Comparison of ENCODE assay signal across 8 cellular contexts in the genomic region with DNA sequence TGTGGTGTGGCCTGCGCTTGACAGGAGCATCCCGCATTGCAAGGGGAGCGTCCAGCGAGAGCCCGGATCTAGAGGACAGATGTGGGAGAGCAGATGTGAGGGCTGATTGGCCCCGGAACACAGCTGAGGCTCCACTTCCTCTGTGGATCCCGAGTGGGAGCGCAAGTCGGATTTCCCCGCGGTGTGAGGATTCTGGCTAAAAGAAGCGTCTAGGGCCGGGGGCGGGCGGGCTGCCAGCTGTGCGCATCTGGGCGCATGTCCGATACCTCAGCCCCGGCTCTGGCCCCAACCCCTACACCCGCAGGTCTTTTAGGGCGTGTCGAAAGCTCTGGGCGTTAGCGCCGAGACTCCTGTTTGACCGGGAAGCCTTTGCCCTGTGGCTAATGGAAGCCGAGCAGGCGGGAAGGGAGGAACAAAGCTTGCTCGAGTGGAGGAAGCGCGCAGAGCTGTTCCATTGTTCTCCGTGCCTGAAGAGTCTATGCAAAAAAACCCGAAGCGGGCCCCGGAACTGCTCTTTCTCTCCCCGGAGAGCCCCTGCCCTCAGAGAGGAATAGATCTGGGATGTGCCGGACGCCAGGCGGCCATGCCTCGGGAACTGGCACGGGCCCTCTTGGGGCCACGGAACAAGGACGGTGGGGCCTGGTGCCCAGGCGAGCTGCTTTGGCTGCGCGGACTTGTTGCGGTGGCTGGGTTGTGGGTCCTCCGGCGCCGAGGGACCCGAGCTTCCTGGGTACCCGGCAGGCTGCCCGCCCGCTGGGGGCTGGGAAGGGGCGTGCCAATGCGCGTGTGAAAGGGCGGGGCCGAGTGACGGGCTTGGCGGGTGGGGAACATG.
DNase-seq lines count a peak whose midpoint lies in the region; FAIRE-seq and TF ChIP-seq lines count a peak whose summit lies in the region.
"Had no signal": no experiment of that assay in that cellular context is flagged by ENCODE, and none has a peak within 500 bp of the region (broad histone marks: within the 10 kb centered on the region; RNA-seq: fewer than 3 reads in every experiment).

No MANE protein-coding gene starts in this region.

- H4K20me1 ChIP-seq in H9 (ENCODE audit: control insufficient read depth, insufficient read depth, insufficient read length) = no peaks in the 10 kb centered on the region

- H3K23ac ChIP-seq in H9 (ENCODE audit: insufficient read length, low read depth, low read length) = no peak overlapping the region

- H3K14ac ChIP-seq in H9 (ENCODE audit: insufficient read depth, low read length) = peak overlapping the region; percentile 77; the same call in 1 of the 2 replicates

- H2AK5ac ChIP-seq in H9 (ENCODE audit: insufficient read length, low read length) = no peak overlapping the region

- no peak overlapping the region for H2BK5ac ChIP-seq in H9 (ENCODE audit: insufficient read length, low read length)

- H2BK12ac ChIP-seq in H9 (ENCODE audit: insufficient read length, low read depth, low read length) = no peak overlapping the region

- H4K91ac ChIP-seq in H9 (ENCODE audit: insufficient read length, low read depth, low read length) = no peak overlapping the region

- H3K4ac ChIP-seq in H9 (ENCODE audit: low read depth, low read length) = no peak overlapping the region

- H3K18ac ChIP-seq in H9 (ENCODE audit: insufficient read length, low read depth, low read length) = peak overlapping the region; percentile 68

- H3K9ac ChIP-seq in H9 (ENCODE audit: extremely low read depth, insufficient read length, low read length) = no peak overlapping the region

- H3K4me1 ChIP-seq in H9 (ENCODE audit: insufficient read depth, low read length) (peaks cover 6% of the 10 kb centered on the region), suprapubic skin (peaks cover 39% of the 10 kb centered on the region)

- H3T11ph ChIP-seq in H9 (ENCODE audit: low read length) = no peak overlapping the region

- H2AFZ ChIP-seq in H9 (ENCODE audit: low read length) = no peak overlapping the region

- no peak overlapping the region for H4K5ac ChIP-seq in H9 (ENCODE audit: insufficient read length, low read depth, low read length)

- H3K9me3 ChIP-seq in H9 (ENCODE audit: control insufficient read depth, low read depth, low read length) (no peaks in the 10 kb centered on the region), suprapubic skin (no peaks in the 10 kb centered on the region)

- H3K4me2 ChIP-seq in H9 (ENCODE audit: insufficient read depth, insufficient read length, low read length) = peak overlapping the region; percentile 80

- H3K27ac Mint-ChIP-seq in H9 = peak overlapping the region in 1 of 3 experiments; percentile 85; a peak in 1 of 7 replicates
- H3K27ac Mint-ChIP-seq: T-helper 1 cell treated with Interleukin-12 subunit alpha and Interleukin-12 subunit beta and Interleukin-4 antibody, amounts not matched to agents 30 μg/mL and 1 μg/mL, for 36 hours had no signal

- H2BK15ac ChIP-seq in H9 (ENCODE audit: low read depth, low read length) = no peak overlapping the region

- no peak for TF ChIP-seq EP300 in suprapubic skin (IDR thresholded peaks at IDR 0.05)

- peaks cover 5% of the 10 kb centered on the region; the same call in 1 of the 2 replicates for H3K27me3 ChIP-seq in H9 (ENCODE audit: insufficient read depth, low read length)
- peaks cover 2% of the 10 kb centered on the region for H3K27me3 ChIP-seq in suprapubic skin

- H3K4me3 Mint-ChIP-seq in H9 = peak overlapping the region; percentile 78 to 93
- H3K4me3 Mint-ChIP-seq: T-helper 1 cell treated with Interleukin-12 subunit alpha and Interleukin-12 subunit beta and Interleukin-4 antibody, amounts not matched to agents 30 μg/mL and 1 μg/mL, for 36 hours had no signal

- H3K4me1 Mint-ChIP-seq in H9 = peaks cover 29 to 44% of the 10 kb centered on the region in 2 experiments

- H3K27me3 Mint-ChIP-seq in H9 (ENCODE audit: low read depth) = peaks cover 65% of the 10 kb centered on the region

- peak overlapping the region; percentile 18 for H3K4me3 ChIP-seq in lower leg skin (ENCODE audit: low read depth, poor library complexity, severe bottlenecking)
- H3K4me3 ChIP-seq in suprapubic skin = peak overlapping the region; percentile 53

- no CpG with 5 or more reads among the region's 61 CpGs for WGBS in H9 (ENCODE audit: extremely low coverage, insufficient read length, low lambda C conversion rate)
- 13 to 15% methylated on average over 48 to 61 of the region's 61 CpGs for WGBS in lower leg skin, 2 donors
- 28% methylated on average over 21 of the region's 61 CpGs for WGBS in suprapubic skin

- no peaks in the 10 kb centered on the region for H3K79me1 ChIP-seq in H9 (ENCODE audit: insufficient read depth, low read depth, low read length, poor library complexity, severe bottlenecking)

- no peaks in the 10 kb centered on the region for H3K36me3 ChIP-seq in suprapubic skin

- TF ChIP-seq POLR2A in lower leg skin (IDR thresholded peaks at IDR 0.05) (no peak), suprapubic skin (IDR thresholded peaks at IDR 0.05) (no peak), GM12892 (IDR thresholded peaks at IDR 0.05; ENCODE audit: low read depth, low read length) (no peak)

- no peaks in the 10 kb centered on the region; the same call in 1 of the 2 replicates for H3K79me2 ChIP-seq in H9 (ENCODE audit: insufficient read depth, low read length)

- no peak overlapping the region for H3K56ac ChIP-seq in H9 (ENCODE audit: insufficient read length, low read depth, low read length)

- peaks cover 34% of the 10 kb centered on the region for H3K23me2 ChIP-seq in H9 (ENCODE audit: insufficient read length, low read depth, low read length, poor library complexity, severe bottlenecking)

- no peak overlapping the region for H2BK120ac ChIP-seq in H9 (ENCODE audit: low read depth, low read length, poor library complexity, severe bottlenecking)

- no peaks in the 10 kb centered on the region for H3K9me3 Mint-ChIP-seq in H9
- H3K9me3 Mint-ChIP-seq: T-helper 1 cell treated with Interleukin-12 subunit alpha and Interleukin-12 subunit beta and Interleukin-4 antibody, amounts not matched to agents 30 μg/mL and 1 μg/mL, for 36 hours had no signal

- TF ChIP-seq CTCF in H9 (conservative IDR thresholded peaks at IDR 0.05) (no peak), lower leg skin (IDR thresholded peaks at IDR 0.05) (no peak), suprapubic skin (IDR thresholded peaks at IDR 0.05) (no peak)

- no peak overlapping the region for H2BK20ac ChIP-seq in H9 (ENCODE audit: low read depth, low read length, poor library complexity, severe bottlenecking)

- H3K36me3 Mint-ChIP-seq in H9 (ENCODE audit: insufficient read depth in 1 of 3, low read depth in 3 of 3) = peaks cover 0 to 3% (median 0%) of the 10 kb centered on the region in 3 experiments; a peak in 3 of 7 replicates

- FAIRE-seq in GM12892 (lab: Jason Lieb, UNC) = no peak

- intact Hi-C loops in lower leg skin (cut with DNase I; ENCODE audit: low total_unique reads) = loop anchor here (10.0 kb wide), 1 partner anchor 55 kb away; no protein-coding TSS in a partner anchor

- no peak overlapping the region for H4K8ac ChIP-seq in H9 (replicated peaks; ENCODE audit: insufficient read length, low read depth, low read length)

- DNase-seq in H9 (peak; percentile 88), NCI-H526 treated with DMSO at 0.1 percent for 48 hours (lab: John Stamatoyannopoulos, UW) (peak; percentile 66), ecto neural progenitor cell (ENCODE audit: low spot score) (peak; percentile 89), lower leg skin (ENCODE audit: low spot score in 2 of 2) (peak; percentile 83 to 96), suprapubic skin (ENCODE audit: low spot score in 2 of 2) (peak; percentile 87 to 91), T-helper 9 cell (no peak), GM12892 (ENCODE audit: insufficient read length) (no peak)

- H3K27ac ChIP-seq in H9 (ENCODE audit: insufficient read length, low read depth, low read length) (no peak overlapping the region), suprapubic skin (peak overlapping the region; percentile 55)

Comparison
In these comparisons a context has a peak if more than half of its experiments do, and no peak if none do; other contexts are left out.
1. DNase-seq: peak in H9 (single experiment), NCI-H526 treated with DMSO at 0.1 percent for 48 hours (single experiment), ecto neural progenitor cell (single experiment), lower leg skin (2 of 2) and suprapubic skin (2 of 2); none in T-helper 9 cell (single experiment) and GM12892 (single experiment).